Comparison of ENCODE assay signal across 19 cellular contexts in the genomic region with DNA sequence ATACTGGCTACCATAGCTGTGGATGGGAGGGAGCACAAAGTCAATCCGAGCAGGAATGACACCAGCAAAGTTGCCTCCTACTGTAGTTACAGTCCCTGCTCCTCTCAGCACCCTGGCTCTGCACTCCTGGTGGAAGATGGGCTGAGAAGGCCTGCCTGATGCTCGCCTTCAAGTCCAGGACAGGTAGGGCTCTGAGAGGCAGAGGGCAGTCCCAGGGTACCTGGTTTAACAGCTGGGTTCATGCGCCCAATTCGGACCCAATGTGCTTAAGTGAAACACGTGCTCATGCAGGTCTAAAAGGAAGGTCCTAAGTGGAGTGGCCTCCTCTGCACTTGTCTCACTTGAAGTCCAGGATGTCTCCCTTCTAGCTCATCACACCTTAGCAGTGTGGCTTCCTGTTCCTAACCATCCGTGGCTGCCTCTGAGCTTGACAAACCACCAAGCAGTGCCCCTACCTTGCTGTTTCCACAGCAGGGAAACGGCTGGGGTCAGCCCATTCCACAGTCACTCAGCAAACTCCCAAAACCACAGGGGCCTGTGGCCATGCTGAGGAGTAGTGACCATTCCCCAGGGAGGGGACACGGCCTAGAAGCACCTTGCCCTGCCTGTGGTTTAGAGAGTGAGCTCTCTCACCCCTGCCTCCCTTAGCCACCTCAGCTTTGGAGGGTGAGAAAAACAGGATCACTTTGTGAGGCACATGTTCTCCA. TPM values are rescaled to one million over a fixed set of nuclear protein-coding genes. Genes with fewer than 3 reads are reported as not detected.
DNase-seq lines count a peak whose midpoint lies in the region; ATAC-seq and TF ChIP-seq lines count a peak whose summit lies in the region.
"Had no signal": no experiment of that assay in that cellular context is flagged by ENCODE, and none has a peak within 500 bp of the region (broad histone marks: within the 10 kb centered on the region; RNA-seq: fewer than 3 reads in every experiment).

No MANE protein-coding gene starts in this region.

- no peak overlapping the region for H2BK12ac ChIP-seq in H9 (ENCODE audit: insufficient read length, low read depth, low read length)

- no peak overlapping the region for H2BK5ac ChIP-seq in H9 (ENCODE audit: insufficient read length, low read length)

- H3K56ac ChIP-seq in H9 (ENCODE audit: insufficient read length, low read depth, low read length), result no peak overlapping the region

- no peak overlapping the region for H2BK20ac ChIP-seq in H9 (ENCODE audit: low read depth, low read length, poor library complexity, severe bottlenecking)

- no peak overlapping the region for H4K5ac ChIP-seq in H9 (ENCODE audit: insufficient read length, low read depth, low read length)

- peaks cover 20% of the 10 kb centered on the region for H3K4me1 Mint-ChIP-seq in activated naive CD4-positive, alpha-beta T cell treated with anti-CD3 and anti-CD28 coated beads for 36 hours (ENCODE audit: low read depth)
- H3K4me1 Mint-ChIP-seq in activated CD8-positive, alpha-beta T cell treated with anti-CD3 and anti-CD28 coated beads, Interleukin-2, amount 10 ng/mL, durations not matched to agents 7 days and 5 days (ENCODE audit: low read depth), result peaks cover 39% of the 10 kb centered on the region
- H3K4me1 Mint-ChIP-seq in H9, result peaks cover 6 to 22% of the 10 kb centered on the region in 2 experiments

- H3K27me3 ChIP-seq in psoas muscle (ENCODE audit: insufficient read depth in 3 of 3, low read length in 2 of 3) (no peaks in the 10 kb centered on the region), H9 (ENCODE audit: insufficient read depth, low read length) (no peaks in the 10 kb centered on the region), SJCRH30 (no peaks in the 10 kb centered on the region)
- H3K27me3 ChIP-seq: brain microvascular endothelial cell, hepatocyte had no signal

- no peak overlapping the region for H3K18ac ChIP-seq in H9 (ENCODE audit: insufficient read length, low read depth, low read length)

- POLR2A ChIA-PET in activated CD8-positive, alpha-beta T cell treated with anti-CD3 and anti-CD28 coated beads, Interleukin-2, amount 10 ng/mL, durations not matched to agents 7 days and 5 days (lab: Charles Lee), result interaction anchor here (0.9 to 1.6 kb wide), 3 partner anchors 10 to 118 kb away, joined by 4 read pairs; no protein-coding TSS in a partner anchor
- POLR2A ChIA-PET in OCI-LY7 (lab: Charles Lee), result interaction anchor here (0.5 to 0.6 kb wide), 2 partner anchors 164 to 225 kb away, joined by 3 to 5 read pairs; no protein-coding TSS in a partner anchor

- H3K9me3 ChIP-seq in psoas muscle (no peaks in the 10 kb centered on the region), OCI-LY7 (ENCODE audit: low read length) (no peaks in the 10 kb centered on the region), H9 (ENCODE audit: control insufficient read depth, low read depth, low read length) (no peaks in the 10 kb centered on the region), SJCRH30 (replicated peaks) (no peaks in the 10 kb centered on the region)

- H3K4me1 ChIP-seq in psoas muscle (peaks cover 86% of the 10 kb centered on the region), OCI-LY7 (ENCODE audit: insufficient read depth, low read length, poor library complexity, severe bottlenecking) (no peaks in the 10 kb centered on the region), H9 (ENCODE audit: insufficient read depth, low read length) (no peaks in the 10 kb centered on the region), SJCRH30 (peaks cover 13% of the 10 kb centered on the region)
- H3K4me1 ChIP-seq: parathyroid adenoma had no signal

- no peak overlapping the region for H3K9ac ChIP-seq in H9 (ENCODE audit: extremely low read depth, insufficient read length, low read length)
- H3K9ac ChIP-seq: parathyroid adenoma had no signal

- H3K27me3 Mint-ChIP-seq in activated naive CD4-positive, alpha-beta T cell treated with anti-CD3 and anti-CD28 coated beads for 36 hours (ENCODE audit: low read depth), result no peaks in the 10 kb centered on the region
- no peaks in the 10 kb centered on the region for H3K27me3 Mint-ChIP-seq in activated CD8-positive, alpha-beta T cell treated with anti-CD3 and anti-CD28 coated beads, Interleukin-2, amount 10 ng/mL, durations not matched to agents 7 days and 5 days (ENCODE audit: low read depth)
- no peaks in the 10 kb centered on the region for H3K27me3 Mint-ChIP-seq in H9 (ENCODE audit: low read depth)
- H3K27me3 Mint-ChIP-seq: activated naive CD4-positive, alpha-beta T cell treated with anti-CD3 and anti-CD28 coated beads, Interleukin-2, amount 50 U/mL, for 24 hours; stimulated activated naive CD8-positive, alpha-beta T cell treated with anti-CD3 and anti-CD28 coated beads, Interleukin-15, Interleukin-2, amounts not matched to agents 100 ng/mL and 50 ng/mL, for 24 hours had no signal

- no peak overlapping the region for H4K91ac ChIP-seq in H9 (ENCODE audit: insufficient read length, low read depth, low read length)

- H3K4me3 ChIP-seq in psoas muscle (no peak overlapping the region), OCI-LY7 (ENCODE audit: low read depth, low read length, poor library complexity, severe bottlenecking) (no peak overlapping the region), SJCRH30 (no peak overlapping the region)
- H3K4me3 ChIP-seq: hepatocyte had no signal

- CTCF ChIA-PET in activated naive CD4-positive, alpha-beta T cell treated with anti-CD3 and anti-CD28 coated beads for 36 hours (lab: Charles Lee), result interaction anchor here (0.5 to 1.9 kb wide), 5 partner anchors 10 to 95 kb away, joined by 3 to 13 read pairs (median 5); no protein-coding TSS in a partner anchor
- CTCF ChIA-PET in activated CD8-positive, alpha-beta T cell treated with anti-CD3 and anti-CD28 coated beads, Interleukin-2, amount 10 ng/mL, durations not matched to agents 7 days and 5 days (lab: Charles Lee), result interaction anchor here (0.9 to 1.7 kb wide), 12 partner anchors 10 to 294 kb away, joined by 3 to 8 read pairs (median 4); no protein-coding TSS in a partner anchor
- CTCF ChIA-PET in OCI-LY7 (lab: Charles Lee; ENCODE audit: unreplicated experiment), result interaction anchor here (0.6 kb wide), 2 partner anchors 10 to 23 kb away, joined by 3 read pairs; no protein-coding TSS in a partner anchor

- no peak overlapping the region for H3K4me3 Mint-ChIP-seq in activated naive CD4-positive, alpha-beta T cell treated with anti-CD3 and anti-CD28 coated beads for 36 hours
- H3K4me3 Mint-ChIP-seq in activated CD8-positive, alpha-beta T cell treated with anti-CD3 and anti-CD28 coated beads, Interleukin-2, amount 10 ng/mL, durations not matched to agents 7 days and 5 days, result no peak overlapping the region
- no peak overlapping the region for H3K4me3 Mint-ChIP-seq in H9
- H3K4me3 Mint-ChIP-seq: activated naive CD4-positive, alpha-beta T cell treated with anti-CD3 and anti-CD28 coated beads, Interleukin-2, amount 50 U/mL, for 24 hours; stimulated activated naive CD8-positive, alpha-beta T cell treated with anti-CD3 and anti-CD28 coated beads, Interleukin-15, Interleukin-2, amounts not matched to agents 100 ng/mL and 50 ng/mL, for 24 hours had no signal

- H3K23me2 ChIP-seq in H9 (ENCODE audit: insufficient read length, low read depth, low read length, poor library complexity, severe bottlenecking), result no peaks in the 10 kb centered on the region

- H2AK5ac ChIP-seq in H9 (ENCODE audit: insufficient read length, low read length), result no peak overlapping the region

- H3K27ac Mint-ChIP-seq in activated naive CD4-positive, alpha-beta T cell treated with anti-CD3 and anti-CD28 coated beads for 36 hours, result no peak overlapping the region
- peak overlapping the region; percentile 55 for H3K27ac Mint-ChIP-seq in activated CD8-positive, alpha-beta T cell treated with anti-CD3 and anti-CD28 coated beads, Interleukin-2, amount 10 ng/mL, durations not matched to agents 7 days and 5 days
- H3K27ac Mint-ChIP-seq in H9, result no peak overlapping the region
- H3K27ac Mint-ChIP-seq: activated naive CD4-positive, alpha-beta T cell treated with anti-CD3 and anti-CD28 coated beads, Interleukin-2, amount 50 U/mL, for 24 hours; stimulated activated naive CD8-positive, alpha-beta T cell treated with anti-CD3 and anti-CD28 coated beads, Interleukin-15, Interleukin-2, amounts not matched to agents 100 ng/mL and 50 ng/mL, for 24 hours had no signal

- DNase-seq in activated naive CD4-positive, alpha-beta T cell treated with anti-CD3 and anti-CD28 coated beads for 36 hours, result peak; percentile 24
- DNase-seq in activated naive CD4-positive, alpha-beta T cell treated with anti-CD3 and anti-CD28 coated beads, Interleukin-2, amount 50 U/mL, for 16 hours, result no peak
- peak; percentile 70 for DNase-seq in activated CD8-positive, alpha-beta T cell treated with anti-CD3 and anti-CD28 coated beads, Interleukin-2, amount 10 ng/mL, durations not matched to agents 7 days and 5 days
- DNase-seq in psoas muscle, result peak in 1 of 2 donors; percentile 13
- no peak for DNase-seq in OCI-LY7 (ENCODE audit: low spot score)
- DNase-seq in H9, result no peak
- DNase-seq in SJCRH30, result no peak
- DNase-seq: brain microvascular endothelial cell; NCI-H1417; NCI-H446 treated with DMSO at 0.1 percent for 48 hours; stimulated activated CD4-positive, alpha-beta T cell treated with anti-CD3 and anti-CD28 coated beads, Interleukin-12 subunit alpha, Interleukin-12 subunit beta, amount 100 ng/mL, for 4 hours; T1000 had no signal

- no peak overlapping the region for H4K8ac ChIP-seq in H9 (replicated peaks; ENCODE audit: insufficient read length, low read depth, low read length)

- H2AFZ ChIP-seq in OCI-LY7 (ENCODE audit: low read length) (no peak overlapping the region), H9 (ENCODE audit: low read length) (no peak overlapping the region)
- H2AFZ ChIP-seq: hepatocyte, parathyroid adenoma had no signal

- H2BK120ac ChIP-seq in H9 (ENCODE audit: low read depth, low read length, poor library complexity, severe bottlenecking), result no peak overlapping the region

- no peak overlapping the region for H3K4me2 ChIP-seq in OCI-LY7 (ENCODE audit: low read length)
- H3K4me2 ChIP-seq in H9 (ENCODE audit: insufficient read depth, insufficient read length, low read length), result no peak overlapping the region
- H3K4me2 ChIP-seq: hepatocyte had no signal

- H3K9me3 Mint-ChIP-seq in activated naive CD4-positive, alpha-beta T cell treated with anti-CD3 and anti-CD28 coated beads for 36 hours, result no peaks in the 10 kb centered on the region
- no peaks in the 10 kb centered on the region for H3K9me3 Mint-ChIP-seq in activated CD8-positive, alpha-beta T cell treated with anti-CD3 and anti-CD28 coated beads, Interleukin-2, amount 10 ng/mL, durations not matched to agents 7 days and 5 days (ENCODE audit: insufficient read depth)
- no peaks in the 10 kb centered on the region for H3K9me3 Mint-ChIP-seq in H9
- H3K9me3 Mint-ChIP-seq: activated naive CD4-positive, alpha-beta T cell treated with anti-CD3 and anti-CD28 coated beads, Interleukin-2, amount 50 U/mL, for 24 hours; stimulated activated naive CD8-positive, alpha-beta T cell treated with anti-CD3 and anti-CD28 coated beads, Interleukin-15, Interleukin-2, amounts not matched to agents 100 ng/mL and 50 ng/mL, for 24 hours had no signal

- H3K27ac ChIP-seq in psoas muscle, result peak overlapping the region; percentile 97
- H3K27ac ChIP-seq in OCI-LY7 (ENCODE audit: low read depth, low read length, poor library complexity, severe bottlenecking), result no peak overlapping the region
- no peak overlapping the region for H3K27ac ChIP-seq in H9 (ENCODE audit: insufficient read length, low read depth, low read length)
- H3K27ac ChIP-seq in SJCRH30, result no peak overlapping the region
- H3K27ac ChIP-seq: brain microvascular endothelial cell, hepatocyte, parathyroid adenoma had no signal

- 75 to 96% (median 79%) methylated on average over 8 of the region's 8 CpGs for WGBS in psoas muscle, 3 donors
- no CpG with 5 or more reads among the region's 8 CpGs for WGBS in H9 (ENCODE audit: extremely low coverage, insufficient read length, low lambda C conversion rate)

- no peak overlapping the region for H3K4ac ChIP-seq in H9 (ENCODE audit: low read depth, low read length)

- intact Hi-C loops in activated naive CD4-positive, alpha-beta T cell treated with anti-CD3 and anti-CD28 coated beads for 36 hours (cut with micrococcal nuclease), result no loop called here
- intact Hi-C loops in psoas muscle (cut with DNase I), result no loop called here
- intact Hi-C loops in OCI-LY7 (cut with micrococcal nuclease; ENCODE audit: unreplicated experiment), result no loop called here

- H3K9me2 ChIP-seq in OCI-LY7 (ENCODE audit: insufficient read depth, low read length), result no peaks in the 10 kb centered on the region

- no TSS peak for BruUV-seq in OCI-LY7 (replicated peaks; lab: Mats Ljungman, UMichigan)

- H3K79me1 ChIP-seq in H9 (ENCODE audit: insufficient read depth, low read depth, low read length, poor library complexity, severe bottlenecking), result no peaks in the 10 kb centered on the region

- peaks cover 3% of the 10 kb centered on the region for H3K36me3 Mint-ChIP-seq in activated naive CD4-positive, alpha-beta T cell treated with anti-CD3 and anti-CD28 coated beads for 36 hours (ENCODE audit: low read depth)
- H3K36me3 Mint-ChIP-seq in activated CD8-positive, alpha-beta T cell treated with anti-CD3 and anti-CD28 coated beads, Interleukin-2, amount 10 ng/mL, durations not matched to agents 7 days and 5 days (ENCODE audit: low read depth), result peaks cover 28% of the 10 kb centered on the region
- peaks cover 0 to 12% (median 3%) of the 10 kb centered on the region in 3 experiments; a peak in 6 of 7 replicates for H3K36me3 Mint-ChIP-seq in H9 (ENCODE audit: insufficient read depth in 1 of 3, low read depth in 3 of 3)

- TF ChIP-seq CTCF in psoas muscle (IDR thresholded peaks at IDR 0.05) (no peak), OCI-LY7 (conservative IDR thresholded peaks at IDR 0.05; ENCODE audit: low read length) (no peak), H9 (conservative IDR thresholded peaks at IDR 0.05) (no peak)

- H3K79me2 ChIP-seq in OCI-LY7 (ENCODE audit: insufficient read depth, low read depth, low read length) (no peaks in the 10 kb centered on the region), H9 (ENCODE audit: insufficient read depth, low read length) (no peaks in the 10 kb centered on the region)
- H3K79me2 ChIP-seq: hepatocyte, parathyroid adenoma had no signal

- no peak overlapping the region for H2BK15ac ChIP-seq in H9 (ENCODE audit: low read depth, low read length)

- no peak overlapping the region; the same call in 1 of the 2 replicates for H3K14ac ChIP-seq in H9 (ENCODE audit: insufficient read depth, low read length)

- no peak overlapping the region for H3T11ph ChIP-seq in H9 (ENCODE audit: low read length)

- H4K20me1 ChIP-seq in OCI-LY7 (ENCODE audit: insufficient read depth, low read length) (no peaks in the 10 kb centered on the region), H9 (ENCODE audit: control insufficient read depth, insufficient read depth, insufficient read length) (no peaks in the 10 kb centered on the region)

- H3K36me3 ChIP-seq in psoas muscle (ENCODE audit: insufficient read depth in 1 of 2, low read depth in 1 of 2), result peaks cover 0 to 14% of the 10 kb centered on the region in 2 donors
- no peaks in the 10 kb centered on the region for H3K36me3 ChIP-seq in OCI-LY7 (ENCODE audit: insufficient read depth, low read length)
- no peaks in the 10 kb centered on the region for H3K36me3 ChIP-seq in SJCRH30
- H3K36me3 ChIP-seq: brain microvascular endothelial cell had no signal

- ATAC-seq in GM19452 (IDR thresholded peaks at IDR 0.05; ENCODE audit: unreplicated experiment) (peak; percentile 64), psoas muscle (no peak)
- ATAC-seq in activated CD8-positive, alpha-beta T cell treated with anti-CD3 and anti-CD28 coated beads, Interleukin-2, amount 10 ng/mL, durations not matched to agents 7 days and 5 days, result peak; percentile 93

- H3K23ac ChIP-seq in H9 (ENCODE audit: insufficient read length, low read depth, low read length), result no peak overlapping the region

RNA-seq across cellular contexts. Expression of a gene that starts 3.9 kb away (rescaled TPM):
- total RNA-seq in activated naive CD4-positive, alpha-beta T cell treated with anti-CD3 and anti-CD28 coated beads for 36 hours, result under 1 TPM in 1 of 2 experiments, not detected in 1; 0.57 TPM
- 1 to 10 TPM; 1.5 TPM for total RNA-seq in activated CD8-positive, alpha-beta T cell treated with anti-CD3 and anti-CD28 coated beads, Interleukin-2, amount 10 ng/mL, durations not matched to agents 7 days and 5 days
- total RNA-seq in psoas muscle, result 1,000 to 10,000 TPM in 2 of 4 donors, 100 to 1,000 TPM in 2; 138 to 1,165 (median 841) TPM
- 1,000 to 10,000 TPM in 1 of 3 donors, 100 to 1,000 TPM in 1, 10 to 100 TPM in 1; 91.1 to 1,241 (median 578) TPM for polyA plus RNA-seq in psoas muscle
- 0.28 and 2.7 TPM in 2 replicates for total RNA-seq in OCI-LY7 (2014; rRNA removed; shearing (Covaris generic))
- 1.7 and 2.8 TPM in 2 replicates for total RNA-seq in OCI-LY7 (2022)
- 0.55 and 0.72 TPM in 2 replicates for total RNA-seq in H9 (2021)
- 35.7 and 38.6 TPM in 2 replicates for total RNA-seq in SJCRH30 (2014; rRNA removed; shearing (Covaris generic))
- total RNA-seq: fibroblast of lung had no signal
- polyA plus RNA-seq: AG04450 had no signal

RNA-seq across cellular contexts. Expression of a gene that starts 8.2 kb away (rescaled TPM):
- total RNA-seq in activated naive CD4-positive, alpha-beta T cell treated with anti-CD3 and anti-CD28 coated beads for 36 hours, result 1 to 10 TPM; 1.6 to 2.2 TPM
- 10 to 100 TPM; 15.1 to 16.3 TPM for total RNA-seq in activated CD8-positive, alpha-beta T cell treated with anti-CD3 and anti-CD28 coated beads, Interleukin-2, amount 10 ng/mL, durations not matched to agents 7 days and 5 days
- total RNA-seq in psoas muscle (10 to 100 TPM; 13.1 to 90.8 (median 38.8) TPM), OCI-LY7 (2022) (2.2 and 4.6 TPM in 2 replicates), H9 (2021) (3.0 and 3.4 TPM in 2 replicates)
- polyA plus RNA-seq in psoas muscle, result 10 to 100 TPM in 1 of 3 donors, 1 to 10 TPM in 2; 1.3 to 29.2 (median 7.4) TPM
- 2.1 and 13.3 TPM in 2 replicates for total RNA-seq in OCI-LY7 (2014; rRNA removed; shearing (Covaris generic))
- total RNA-seq in SJCRH30 (2014; rRNA removed; shearing (Covaris generic)), result 0.71 TPM in 1 of 2 replicates, not detected in the other

RNA-seq across cellular contexts. Expression of a gene that starts 44.1 kb away (rescaled TPM):
- not detected for total RNA-seq in activated naive CD4-positive, alpha-beta T cell treated with anti-CD3 and anti-CD28 coated beads for 36 hours
- total RNA-seq in activated CD8-positive, alpha-beta T cell treated with anti-CD3 and anti-CD28 coated beads, Interleukin-2, amount 10 ng/mL, durations not matched to agents 7 days and 5 days, result not detected
- total RNA-seq in psoas muscle (under 1 TPM in 2 of 4 donors, not detected in 2; 0.25 to 0.77 TPM), OCI-LY7 (2022) (not detected in 2 replicates), H9 (2021) (not detected in 2 replicates)
- polyA plus RNA-seq in psoas muscle, result under 1 TPM; 0.18 to 0.39 (median 0.29) TPM
- total RNA-seq in OCI-LY7 (2014; rRNA removed; shearing (Covaris generic)), result not detected in 2 replicates
- total RNA-seq in SJCRH30 (2014; rRNA removed; shearing (Covaris generic)), result 0.28 TPM in 1 of 2 replicates, not detected in the other

RNA-seq across cellular contexts. Expression of a gene that starts 58.6 kb away (rescaled TPM):
- total RNA-seq in activated naive CD4-positive, alpha-beta T cell treated with anti-CD3 and anti-CD28 coated beads for 36 hours, result 1 to 10 TPM; 7.7 to 9.7 TPM
- total RNA-seq in activated CD8-positive, alpha-beta T cell treated with anti-CD3 and anti-CD28 coated beads, Interleukin-2, amount 10 ng/mL, durations not matched to agents 7 days and 5 days, result 10 to 100 TPM; 26.5 to 29.9 TPM
- total RNA-seq in psoas muscle, result 10 to 100 TPM in 3 of 4 donors, 1 to 10 TPM in 1; 7.1 to 12.9 (median 11.3) TPM
- polyA plus RNA-seq in psoas muscle, result 10 to 100 TPM in 1 of 3 donors, 1 to 10 TPM in 2; 3.5 to 22.3 (median 5.6) TPM
- total RNA-seq in OCI-LY7 (2014; rRNA removed; shearing (Covaris generic)), result 8.1 and 18.1 TPM in 2 replicates
- total RNA-seq in OCI-LY7 (2022), result 19.0 and 24.6 TPM in 2 replicates
- total RNA-seq in H9 (2021), result 23.8 and 25.6 TPM in 2 replicates
- 12.1 and 14.7 TPM in 2 replicates for total RNA-seq in SJCRH30 (2014; rRNA removed; shearing (Covaris generic))

Comparison
In these comparisons a context has a peak if more than half of its experiments do, and no peak if none do; other contexts are left out.
1. DNase-seq: peak in activated naive CD4-positive, alpha-beta T cell treated with anti-CD3 and anti-CD28 coated beads for 36 hours (single experiment) and activated CD8-positive, alpha-beta T cell treated with anti-CD3 and anti-CD28 coated beads, Interleukin-2, amount 10 ng/mL, durations not matched to agents 7 days and 5 days (single experiment); none in activated naive CD4-positive, alpha-beta T cell treated with anti-CD3 and anti-CD28 coated beads, Interleukin-2, amount 50 U/mL, for 16 hours (single experiment), OCI-LY7 (single experiment), H9 (single experiment) and SJCRH30 (0 of 2).
2. ATAC-seq: peak in GM19452 (single experiment) and activated CD8-positive, alpha-beta T cell treated with anti-CD3 and anti-CD28 coated beads, Interleukin-2, amount 10 ng/mL, durations not matched to agents 7 days and 5 days (single experiment); none in psoas muscle (0 of 4).